ENCODE assay signal across 8 cellular contexts in genomic region chr1:113389953-113390834, GRCh38. TPM values are rescaled to one million over a fixed set of nuclear protein-coding genes. Genes with fewer than 3 reads are reported as not detected.
A peak's percentile ranks its signal among the peaks of the same experiment; 100 is the strongest.
DNase-seq lines count a peak whose midpoint lies in the region; ATAC-seq and TF ChIP-seq lines count a peak whose summit lies in the region.

TSS of gene MAGI3 (plus strand) at chr1:113390515. CDS start at chr1:113391034, 519 bp downstream.

- H3K27ac ChIP-seq in spleen: peak within 1 kb of the TSS; percentile 73 to 90 (median 88)

- peak; percentile 96 for DNase-seq in ACHN
- DNase-seq in NCI-H2227 treated with DMSO at 0.1 percent for 48 hours (lab: John Stamatoyannopoulos, UW): peak; percentile 97
- peak; percentile 72 to 84 (median 79) for DNase-seq in activated CD4-positive, CD25-positive, alpha-beta regulatory T cell (lab: John Stamatoyannopoulos, UW)
- DNase-seq in central memory CD4-positive, alpha-beta T cell: peak; percentile 93
- peak; percentile 96 for DNase-seq in inferior parietal cortex (ENCODE audit: extremely low spot score)
- DNase-seq in spleen: peak; percentile 96

- TF ChIP-seq POLR2A in spleen (IDR thresholded peaks at IDR 0.05): peak in 1 of 3 donors; percentile 87

- intact Hi-C loops in spleen (cut with DNase I; ENCODE audit: low total_unique reads): no loop called here

- H3K9me3 ChIP-seq in spleen: peaks cover 0 to 5% (median 0%) of the 10 kb centered on the region in 8 donors

- peak within 1 kb of the TSS; percentile 71 to 94 (median 90) for H3K4me3 ChIP-seq in spleen

- ATAC-seq in GM18873 (IDR thresholded peaks at IDR 0.05; ENCODE audit: low FRiP score, unreplicated experiment) (peak; percentile 96), HG03159 (IDR thresholded peaks at IDR 0.05; ENCODE audit: unreplicated experiment) (peak; percentile 98)

- 0 to 1% (median 1%) methylated on average over 50 to 89 of the region's 89 CpGs for WGBS in spleen, 5 donors

- in situ Hi-C loops in ACHN (cut with HindIII; ENCODE audit: low pct_ligation_motif_present, low pct_unique_long_range_greater_than_20kb, low sequenced_read_pairs): no loop called here

- H3K36me3 ChIP-seq in spleen: no peaks in the 10 kb centered on the region

- peaks cover 0 to 47% (median 2%) of the 10 kb centered on the region in 7 donors for H3K27me3 ChIP-seq in spleen (replicated peaks in 1 of 7)

- no peak for TF ChIP-seq CTCF in spleen (IDR thresholded peaks at IDR 0.05 in 8 of 11, conservative IDR thresholded peaks at IDR 0.05 in 3 of 11)

- H3K4me1 ChIP-seq in spleen: peaks cover 0 to 47% (median 24%) of the 10 kb centered on the region in 6 donors

RNA-seq across cellular contexts. Expression of gene MAGI3, which starts in this region (rescaled TPM):
- total RNA-seq in spleen: 10 to 100 TPM in 4 of 7 donors, 1 to 10 TPM in 3; 7.4 to 16.3 (median 12.2) TPM
- polyA plus RNA-seq in spleen: 1 to 10 TPM in 1 of 3 donors, under 1 TPM in 2; 0.74 to 1.5 (median 0.94) TPM

Comparison
In these comparisons a context has a peak if more than half of its experiments do, and no peak if none do; other contexts are left out.
1. Peak in every context shown above with its lines: DNase-seq, ATAC-seq, H3K4me3 ChIP-seq and H3K27ac ChIP-seq.